ENCODE assay signal across 24 cellular contexts in the genomic region with DNA sequence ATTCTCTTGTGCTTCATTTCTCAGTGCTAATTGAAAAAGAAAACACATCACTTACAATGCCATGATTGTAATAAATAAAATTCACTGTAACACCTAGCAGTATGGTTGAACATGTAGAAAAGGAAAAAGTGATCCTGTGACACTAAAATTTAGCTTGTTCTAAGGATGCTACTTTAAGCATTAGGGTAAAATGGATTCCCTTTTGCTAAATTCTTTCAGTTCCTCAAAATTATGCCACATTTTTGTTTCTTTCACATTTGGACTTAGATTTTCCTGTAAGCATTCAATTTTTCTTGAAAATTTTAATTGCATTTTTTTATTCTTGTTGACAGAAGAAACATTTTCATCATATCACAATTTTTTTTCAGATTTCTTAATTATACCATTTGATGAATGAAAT.
"Had no signal": no experiment of that assay in that cellular context is flagged by ENCODE, and none has a peak within 500 bp of the region (broad histone marks: within the 10 kb centered on the region; RNA-seq: fewer than 3 reads in every experiment).

No MANE protein-coding gene starts in this region.

- ATAC-seq: activated CD4-positive, CD25-positive, alpha-beta regulatory T cell treated with anti-CD3 and anti-CD28 coated beads, Interleukin-2, amount 50 U/mL, for 24 hours; activated CD8-positive, alpha-beta T cell treated with anti-CD3 and anti-CD28 coated beads for 36 hours; activated T-cell treated with anti-CD3 and anti-CD28 coated beads, Interleukin-2, amount 50 U/mL, for 72 hours had no signal

- H3K27ac ChIP-seq: PC-9 had no signal

- H3K4me3 Mint-ChIP-seq: activated CD8-positive, alpha-beta T cell treated with anti-CD3 and anti-CD28 coated beads for 36 hours; activated naive CD4-positive, alpha-beta T cell treated with anti-CD3 and anti-CD28 coated beads, Interleukin-2, amount 10 ng/mL, durations not matched to agents 7 days and 5 days; activated naive CD8-positive, alpha-beta T cell treated with anti-CD3 and anti-CD28 coated beads, Interleukin-2, amount 10 ng/mL, durations not matched to agents 7 days and 5 days; activated T-cell treated with anti-CD3 and anti-CD28 coated beads, Interleukin-2, amount 50 U/mL, for 72 hours had no signal

- H3K4me3 ChIP-seq: PC-9 had no signal

- H3K9me3 Mint-ChIP-seq: activated CD8-positive, alpha-beta T cell treated with anti-CD3 and anti-CD28 coated beads for 36 hours; activated naive CD4-positive, alpha-beta T cell treated with anti-CD3 and anti-CD28 coated beads, Interleukin-2, amount 10 ng/mL, durations not matched to agents 7 days and 5 days; activated T-cell treated with anti-CD3 and anti-CD28 coated beads, Interleukin-2, amount 50 U/mL, for 72 hours had no signal

- H2AFZ ChIP-seq: PC-9 had no signal

- H3K4me2 ChIP-seq: PC-9 had no signal

- H3K27ac Mint-ChIP-seq: activated CD8-positive, alpha-beta T cell treated with anti-CD3 and anti-CD28 coated beads for 36 hours; activated naive CD4-positive, alpha-beta T cell treated with anti-CD3 and anti-CD28 coated beads, Interleukin-2, amount 10 ng/mL, durations not matched to agents 7 days and 5 days; activated naive CD8-positive, alpha-beta T cell treated with anti-CD3 and anti-CD28 coated beads, Interleukin-2, amount 10 ng/mL, durations not matched to agents 7 days and 5 days; activated T-cell treated with anti-CD3 and anti-CD28 coated beads, Interleukin-2, amount 50 U/mL, for 72 hours; activated T-helper 2 cell treated with anti-CD3 and anti-CD28 coated beads, Interferon-gamma antibody, Interleukin-2, Interleukin-4, amounts not matched to agents 10 μg/mL and 5 μg/mL and 100 μg/mL, durations not matched to agents 14 hours and 24 hours and 36 hours had no signal

- H3K4me1 Mint-ChIP-seq: activated naive CD4-positive, alpha-beta T cell treated with anti-CD3 and anti-CD28 coated beads, Interleukin-2, amount 10 ng/mL, durations not matched to agents 7 days and 5 days had no signal

- FAIRE-seq: bronchial epithelial cell had no signal

- DNase-seq: activated CD4-positive, alpha-beta T cell treated with anti-CD3 and anti-CD28 coated beads for 4 hours; activated CD8-positive, alpha-beta memory T cell treated with anti-CD3 and anti-CD28 coated beads, Interleukin-2, amount 50 U/mL, for 4 hours; activated CD8-positive, alpha-beta T cell treated with anti-CD3 and anti-CD28 coated beads for 36 hours; activated gamma-delta T cell treated with Interleukin-2 at 50 U/mL for 16 hours; activated naive CD4-positive, alpha-beta T cell treated with anti-CD3 and anti-CD28 coated beads, Interleukin-2, amount 10 ng/mL, durations not matched to agents 7 days and 5 days; activated naive CD8-positive, alpha-beta T cell treated with anti-CD3 and anti-CD28 coated beads, Interleukin-2, amount 10 ng/mL, durations not matched to agents 7 days and 5 days; activated T-cell treated with anti-CD3 and anti-CD28 coated beads, Interleukin-2, amount 50 U/mL, for 72 hours; aorta; central memory CD4-positive, alpha-beta T cell; Karpas-422; MM.1S; NCI-H1092 treated with DMSO at 0.1 percent for 48 hours; NCI-H1417 treated with DMSO at 0.1 percent for 48 hours; NCI-H1694; NCI-H2029 treated with DMSO at 0.1 percent for 48 hours; NCI-H510A treated with DMSO at 0.1 percent for 48 hours; NCI-H69; NK-92 treated with Interleukin-12 subunit alpha and Interleukin-12 subunit beta, amount 100 ng/mL, for 24 hours; PC-9; SIG-M5; T-helper 1 cell had no signal

- H3K27me3 Mint-ChIP-seq: activated CD8-positive, alpha-beta T cell treated with anti-CD3 and anti-CD28 coated beads for 36 hours; activated naive CD4-positive, alpha-beta T cell treated with anti-CD3 and anti-CD28 coated beads, Interleukin-2, amount 10 ng/mL, durations not matched to agents 7 days and 5 days; activated naive CD8-positive, alpha-beta T cell treated with anti-CD3 and anti-CD28 coated beads, Interleukin-2, amount 10 ng/mL, durations not matched to agents 7 days and 5 days had no signal
